18 cellular contexts compared by ENCODE assay signal in the genomic region with DNA sequence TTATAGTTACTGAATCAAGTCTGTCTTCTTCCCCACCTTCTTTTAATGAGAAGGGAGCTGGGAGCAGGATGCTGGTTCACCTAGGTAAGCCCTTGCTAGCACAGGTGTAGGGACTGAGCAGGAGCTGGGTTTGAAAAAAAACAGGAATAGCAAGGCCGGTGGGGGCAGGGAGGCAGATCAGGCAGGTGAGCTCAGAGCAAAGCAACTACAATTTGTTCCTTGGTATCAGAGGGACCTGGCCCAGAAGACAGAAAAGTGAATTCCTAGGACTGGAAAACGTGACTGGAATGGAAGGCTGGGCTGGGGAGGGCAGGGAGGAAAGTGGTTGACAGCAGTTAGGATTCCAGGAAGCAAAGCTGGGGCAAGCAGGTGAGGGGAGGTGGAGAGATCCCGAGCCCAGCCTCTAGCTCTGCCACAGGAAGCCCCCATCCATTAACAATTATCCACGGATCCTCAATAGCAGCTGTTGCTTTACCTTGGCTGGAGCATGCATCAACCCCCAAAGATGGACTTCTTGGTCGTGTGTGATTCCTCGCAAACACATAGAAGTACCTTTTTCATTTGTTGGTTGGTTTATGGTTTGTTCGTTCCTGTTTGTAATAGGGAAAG.
DNase-seq lines count a peak whose midpoint lies in the region; ATAC-seq, FAIRE-seq and TF ChIP-seq lines count a peak whose summit lies in the region.
"Had no signal": no experiment of that assay in that cellular context is flagged by ENCODE, and none has a peak within 500 bp of the region (broad histone marks: within the 10 kb centered on the region; RNA-seq: fewer than 3 reads in every experiment).

No MANE protein-coding gene starts in this region.

- no peak for TF ChIP-seq POLR2A in K562 (conservative IDR thresholded peaks at IDR 0.05)

- TF ChIP-seq CTCF in K562 (IDR thresholded peaks at IDR 0.05 in 2 of 3, conservative IDR thresholded peaks at IDR 0.05 in 1 of 3; ENCODE audit: insufficient read depth in 2 of 3, low read depth in 1 of 3, low read length in 3 of 3) = no peak

- H2BK120ac ChIP-seq in mesendoderm (ENCODE audit: low read depth, low read length) = no peak overlapping the region

- CTCF ChIA-PET in K562 (lab: Yijun Ruan, JAX; ENCODE audit: low intra/inter-chr PET ratio) = no interaction called here

- no peak overlapping the region for H2AK5ac ChIP-seq in mesendoderm (ENCODE audit: low read length)

- no peaks in the 10 kb centered on the region for H3K79me1 ChIP-seq in mesendoderm (ENCODE audit: low read length)

- H3K4me1 ChIP-seq in K562 (replicated peaks in 1 of 2; ENCODE audit: control insufficient read depth in 2 of 2, insufficient read depth in 2 of 2, low read length in 2 of 2) = no peaks in the 10 kb centered on the region
- H3K4me1 ChIP-seq in mesendoderm (ENCODE audit: control insufficient read depth, low read depth, low read length) = no peaks in the 10 kb centered on the region
- H3K4me1 ChIP-seq: BLaER1, HAP-1 had no signal

- no peaks in the 10 kb centered on the region for H3K9me3 ChIP-seq in K562 (replicated peaks; ENCODE audit: control insufficient read depth, insufficient read depth, low read depth, low read length)
- H3K9me3 ChIP-seq: BLaER1, HAP-1 had no signal

- H3K23ac ChIP-seq in mesendoderm (ENCODE audit: low read length) = no peak overlapping the region

- WGBS in K562 (ENCODE audit: insufficient coverage, low coverage, missing lambda C conversion rate) = under 1% methylated on average over 7 of the region's 7 CpGs
- WGBS in mesendoderm (ENCODE audit: extremely low coverage, insufficient coverage, low lambda C conversion rate) = no CpG with 5 or more reads among the region's 7 CpGs

- H3K27ac ChIP-seq in K562 (ENCODE audit: extremely low read depth, low read depth, low read length) (no peak overlapping the region), mesendoderm (ENCODE audit: low read depth, low read length) (no peak overlapping the region)
- H3K27ac ChIP-seq: BLaER1, SK-N-MC had no signal

- H2BK5ac ChIP-seq in mesendoderm (ENCODE audit: low read length) = no peak overlapping the region

- no peak overlapping the region for H4K5ac ChIP-seq in mesendoderm (ENCODE audit: low read length)

- TF ChIP-seq RAD21 in K562 (CRISPR knock-in tag; conservative IDR thresholded peaks at IDR 0.05 in 1 of 2, IDR thresholded peaks at IDR 0.05 in 1 of 2) = no peak

- no peak overlapping the region for H2BK15ac ChIP-seq in mesendoderm (replicated peaks; ENCODE audit: low read depth)

- in situ Hi-C loops in K562 (cut with MboI) = no loop called here

- ATAC-seq in K562 (no peak), GM21447 (IDR thresholded peaks at IDR 0.05; ENCODE audit: unreplicated experiment) (no peak)
- ATAC-seq: Panc1, Right ventricle myocardium inferior had no signal

- POLR2A ChIA-PET in K562 (lab: Yijun Ruan, JAX) = interaction anchor here (0.6 to 1.3 kb wide), 3 partner anchors 45 to 188 kb away, joined by 3 to 5 read pairs (median 4); no protein-coding TSS in a partner anchor

- no TSS peak for BruUV-seq in K562 (replicated peaks; lab: Mats Ljungman, UMichigan)

- no peak for TF ChIP-seq EP300 in K562 (IDR thresholded peaks at IDR 0.05; ENCODE audit: low read length)

- peak; percentile 63 for FAIRE-seq in K562 (lab: Jason Lieb, UNC)
- FAIRE-seq: GM19239 had no signal

- H4K8ac ChIP-seq in mesendoderm (ENCODE audit: low read depth, low read length) = no peak overlapping the region

- H3K4me3 ChIP-seq in K562 (no peak overlapping the region), mesendoderm (ENCODE audit: low read length) (no peak overlapping the region)
- H3K4me3 ChIP-seq: BLaER1, HAP-1, SK-N-MC had no signal

- no peak overlapping the region for H3K18ac ChIP-seq in mesendoderm (ENCODE audit: low read length)

- no peak overlapping the region for H2AFZ ChIP-seq in K562 (ENCODE audit: low read depth, low read length)

- no peak overlapping the region for H3K4ac ChIP-seq in mesendoderm (ENCODE audit: low read depth, low read length)

- DNase-seq in NCI-H2081 (lab: John Stamatoyannopoulos, UW) (peak; percentile 2 to 51), NCI-H2081 treated with DMSO at 0.1 percent for 48 hours (lab: John Stamatoyannopoulos, UW) (no peak), NCI-H146 treated with DMSO at 0.1 percent for 48 hours (lab: John Stamatoyannopoulos, UW; ENCODE audit: unreplicated experiment) (peak; percentile 38), K562 (ENCODE audit: extremely low read depth in 1 of 4, low spot score in 3 of 4) (no peak), mesendoderm (peak; percentile 3), dedifferentiated amniotic fluid mesenchymal stem cell (ENCODE audit: extremely low spot score) (no peak), cerebellum (ENCODE audit: low spot score) (no peak)
- DNase-seq: NCI-H1092, NCI-H2029, NCI-H226, NCI-H774 had no signal

- H3K27me3 ChIP-seq in K562 (ENCODE audit: control insufficient read depth in 2 of 2, insufficient read depth in 2 of 2, low read length in 2 of 2) = peaks cover 6 to 15% of the 10 kb centered on the region in 2 experiments; a peak in 4 of 5 replicates
- H3K27me3 ChIP-seq in mesendoderm (ENCODE audit: insufficient read depth, low read length, poor library complexity) = no peaks in the 10 kb centered on the region
- H3K27me3 ChIP-seq: BLaER1 had no signal

- no peaks in the 10 kb centered on the region for H3K79me2 ChIP-seq in K562 (ENCODE audit: control insufficient read depth, insufficient read depth, low read length)
- no peaks in the 10 kb centered on the region for H3K79me2 ChIP-seq in mesendoderm (ENCODE audit: control insufficient read depth, insufficient read depth, low read length)

- H3K4me2 ChIP-seq in K562 (ENCODE audit: insufficient read depth, low read length) (no peak overlapping the region), mesendoderm (ENCODE audit: low read length) (no peak overlapping the region)
- H3K4me2 ChIP-seq: BLaER1 had no signal

- H4K20me1 ChIP-seq in K562 (replicated peaks; ENCODE audit: control insufficient read depth, insufficient read depth, low read length) = no peaks in the 10 kb centered on the region
- H4K20me1 ChIP-seq: BLaER1 had no signal

- no peaks in the 10 kb centered on the region for H3K36me3 ChIP-seq in K562 (ENCODE audit: control insufficient read depth, insufficient read depth, low read length)
- H3K36me3 ChIP-seq in mesendoderm (ENCODE audit: control insufficient read depth, insufficient read depth, low read length) = no peaks in the 10 kb centered on the region
- H3K36me3 ChIP-seq: BLaER1, HAP-1 had no signal

- H3K9ac ChIP-seq in K562 (ENCODE audit: insufficient read depth in 1 of 2, low read depth in 2 of 2, low read length in 2 of 2) (no peak overlapping the region), mesendoderm (ENCODE audit: low read length) (no peak overlapping the region)
- H3K9ac ChIP-seq: BLaER1 had no signal

- no peak overlapping the region for H3K56ac ChIP-seq in mesendoderm (ENCODE audit: low read length)

- H3K9me1 ChIP-seq in K562 (ENCODE audit: control insufficient read depth, insufficient read depth, low read length) = no peaks in the 10 kb centered on the region

- intact Hi-C loops in K562 (cut with micrococcal nuclease) = no loop called here

TF ChIP-seq in K562, 482 proteins besides CTCF, POLR2A, EP300 and RAD21:
- TF ChIP-seq XRCC4 (IDR thresholded peaks at IDR 0.05; ENCODE audit: extremely low read depth, insufficient read depth, insufficient read length) = no peak

Comparison
In these comparisons a context has a peak if more than half of its experiments do, and no peak if none do; other contexts are left out.
1. DNase-seq: peak in NCI-H2081 (2 of 2), NCI-H146 treated with DMSO at 0.1 percent for 48 hours (single experiment) and mesendoderm (single experiment); none in NCI-H2081 treated with DMSO at 0.1 percent for 48 hours (single experiment), K562 (0 of 4), dedifferentiated amniotic fluid mesenchymal stem cell (single experiment) and cerebellum (single experiment).